ENCODE assay signal across 1 cellular context in genomic region chr6:54633601-54634000, GRCh38.
TF ChIP-seq lines count a peak whose summit lies in the region.

No MANE protein-coding gene starts in this region.

TF ChIP-seq in H1, 55 proteins besides CTCF, POLR2A, EP300 and RAD21 (continued from another document):
- TF ChIP-seq ATF3 (IDR thresholded peaks at IDR 0.05; ENCODE audit: insufficient read depth, low read depth, low read length), result no peak
- no peak for TF ChIP-seq CHD2 (IDR thresholded peaks at IDR 0.05; ENCODE audit: low read length)
- no peak for TF ChIP-seq SIN3A (conservative IDR thresholded peaks at IDR 0.05 in 1 of 2, IDR thresholded peaks at IDR 0.05 in 1 of 2; ENCODE audit: low read depth in 1 of 2, low read length in 2 of 2)
- TF ChIP-seq HDAC2 (IDR thresholded peaks at IDR 0.05; ENCODE audit: borderline replicate concordance in 1 of 2, low read depth in 2 of 2, low read length in 2 of 2), result no peak
- no peak for TF ChIP-seq NRF1 (IDR thresholded peaks at IDR 0.05; ENCODE audit: low read depth, low read length)
- TF ChIP-seq CHD1 (IDR thresholded peaks at IDR 0.05; ENCODE audit: low read depth, low read length), result no peak
- TF ChIP-seq CEBPB (IDR thresholded peaks at IDR 0.05; ENCODE audit: low read depth, low read length), result no peak
